Comparison of ENCODE assay signal across 9 cellular contexts in genomic region chr3:108225221-108225620, GRCh38.
"Had no signal": no experiment of that assay in that cellular context is flagged by ENCODE, and none has a peak within 500 bp of the region (broad histone marks: within the 10 kb centered on the region; RNA-seq: fewer than 3 reads in every experiment).

No MANE protein-coding gene starts in this region.

- H3K9me3 Mint-ChIP-seq: activated naive CD4-positive, alpha-beta T cell treated with anti-CD3 and anti-CD28 coated beads, Interleukin-2, amount 10 ng/mL, durations not matched to agents 7 days and 5 days; activated T-helper 2 cell treated with anti-CD3 and anti-CD28 coated beads, Interferon-gamma antibody, Interleukin-2, Interleukin-4, amounts not matched to agents 10 μg/mL and 5 μg/mL and 100 μg/mL, durations not matched to agents 14 hours and 24 hours and 36 hours; type B pancreatic cell had no signal

- H3K36me3 Mint-ChIP-seq: type B pancreatic cell had no signal

- ATAC-seq: activated CD4-positive, CD25-positive, alpha-beta regulatory T cell treated with anti-CD3 and anti-CD28 coated beads, Interleukin-2, amount 50 U/mL, for 24 hours; left colon had no signal

- H3K27me3 Mint-ChIP-seq: activated naive CD4-positive, alpha-beta T cell treated with anti-CD3 and anti-CD28 coated beads, Interleukin-2, amount 10 ng/mL, durations not matched to agents 7 days and 5 days had no signal

- DNase-seq: activated naive CD4-positive, alpha-beta T cell treated with anti-CD3 and anti-CD28 coated beads, Interleukin-2, amount 10 ng/mL, durations not matched to agents 7 days and 5 days; amniotic stem cell; left colon; midbrain; retina; stimulated activated naive CD4-positive, alpha-beta T cell had no signal

- H3K27ac Mint-ChIP-seq: activated T-helper 2 cell treated with anti-CD3 and anti-CD28 coated beads, Interferon-gamma antibody, Interleukin-2, Interleukin-4, amounts not matched to agents 10 μg/mL and 5 μg/mL and 100 μg/mL, durations not matched to agents 14 hours and 24 hours and 36 hours had no signal
